In genomic region chr6:41787219-41787917, GRCh38 we compare ENCODE assay signal across 8 cellular contexts. TPM values are rescaled to one million over a fixed set of nuclear protein-coding genes. Genes with fewer than 3 reads are reported as not detected.
DNase-seq lines count a peak whose midpoint lies in the region; ATAC-seq and TF ChIP-seq lines count a peak whose summit lies in the region.

Gene TOMM6, plus strand, starts transcription at chr6:41787694. Its CDS starts 4 bp downstream, at chr6:41787698.

- peak; percentile 70 for ATAC-seq in GM21526 (IDR thresholded peaks at IDR 0.05; ENCODE audit: low FRiP score, unreplicated experiment)

- H3K36me3 ChIP-seq in OCI-LY3 (replicated peaks; ENCODE audit: low read depth, low read length), result peaks cover 32% of the 10 kb centered on the region

- H3K27me3 ChIP-seq in OCI-LY3 (ENCODE audit: low read depth, low read length), result no peaks in the 10 kb centered on the region

- peak within 1 kb of the TSS; percentile 99 for H3K9ac ChIP-seq in OCI-LY3 (ENCODE audit: low read length)

- DNase-seq in DMS114 treated with DMSO at 0.1 percent for 48 hours (lab: John Stamatoyannopoulos, UW; ENCODE audit: unreplicated experiment), result peak; percentile 94
- peak; percentile 70 for DNase-seq in HuH-7.5 (ENCODE audit: low spot score)
- DNase-seq in activated T-cell treated with anti-CD3 and anti-CD28 coated beads for 1 hour (ENCODE audit: low read depth), result peak; percentile 91
- peak; percentile 90 for DNase-seq in epidermal melanocyte (ENCODE audit: insufficient read length, low spot score)
- DNase-seq in mucosa of gallbladder (ENCODE audit: low spot score), result peak; percentile 97
- peak; percentile 89 to 90 for DNase-seq in stimulated activated CD8-positive, alpha-beta memory T cell treated with anti-CD3 and anti-CD28 coated beads, Interleukin-4, amount 100 ng/mL, for 4 hours (ENCODE audit: low read depth in 2 of 2, low spot score in 1 of 2)

- TF ChIP-seq CTCF in OCI-LY3 (IDR thresholded peaks at IDR 0.05; ENCODE audit: low read depth, low read length), result peak; percentile 84

- peaks cover 24% of the 10 kb centered on the region for H3K4me1 ChIP-seq in OCI-LY3 (ENCODE audit: low read length)

- peaks cover 29% of the 10 kb centered on the region for H3K79me2 ChIP-seq in OCI-LY3 (ENCODE audit: low read length)

- H3K4me2 ChIP-seq in OCI-LY3 (ENCODE audit: low read length), result peak within 1 kb of the TSS; percentile 89

- H4K20me1 ChIP-seq in OCI-LY3 (ENCODE audit: insufficient read depth, low read length), result no peaks in the 10 kb centered on the region

- no peaks in the 10 kb centered on the region for H3K9me3 ChIP-seq in OCI-LY3 (ENCODE audit: insufficient read depth, low read length)

- peak within 1 kb of the TSS; percentile 74 for H2AFZ ChIP-seq in OCI-LY3 (ENCODE audit: low read depth, low read length)

- peak within 1 kb of the TSS; percentile 85 for H3K27ac ChIP-seq in OCI-LY3 (ENCODE audit: low read length)

- peak within 1 kb of the TSS; percentile 98 for H3K4me3 ChIP-seq in OCI-LY3 (ENCODE audit: low read length)

RNA-seq across cellular contexts. Expression of gene TOMM6, which starts in this region (rescaled TPM):
- 123 TPM for total RNA-seq in mucosa of gallbladder

Comparison
In these comparisons a context has a peak if more than half of its experiments do, and no peak if none do; other contexts are left out.
1. Peak in every context shown above with its lines: DNase-seq, ATAC-seq, H3K4me3 ChIP-seq and H3K27ac ChIP-seq.